1 cellular context compared by ENCODE assay signal in genomic region chr2:222823183-222823915, GRCh38.
TF ChIP-seq lines count a peak whose summit lies in the region.

No MANE protein-coding gene starts in this region.

TF ChIP-seq in H1, 55 proteins besides CTCF, POLR2A, EP300 and RAD21:
- TF ChIP-seq CTBP2 (IDR thresholded peaks at IDR 0.05; ENCODE audit: borderline replicate concordance, insufficient read depth, insufficient read length, low read length) (no peak), E2F6 (IDR thresholded peaks at IDR 0.05) (no peak), RFX5 (IDR thresholded peaks at IDR 0.05; ENCODE audit: borderline replicate concordance, low read depth, low read length) (no peak), TBP (IDR thresholded peaks at IDR 0.05; ENCODE audit: low read depth, low read length) (no peak), SRF (IDR thresholded peaks at IDR 0.05; ENCODE audit: low read depth, low read length) (no peak), ASH2L (IDR thresholded peaks at IDR 0.05; ENCODE audit: low read length) (no peak), GABPA (IDR thresholded peaks at IDR 0.05; ENCODE audit: borderline replicate concordance, insufficient read depth, low read length) (no peak), CBX8 (IDR thresholded peaks at IDR 0.05; ENCODE audit: borderline replicate concordance, low read depth, low read length) (no peak), BCL11A (IDR thresholded peaks at IDR 0.05; ENCODE audit: low read depth in 2 of 2, low read length in 2 of 2) (no peak), TAF1 (IDR thresholded peaks at IDR 0.05; ENCODE audit: low read depth, low read length) (no peak), SIX5 (IDR thresholded peaks at IDR 0.05; ENCODE audit: low read depth, low read length) (no peak), SP1 (IDR thresholded peaks at IDR 0.05; ENCODE audit: low read depth, low read length) (no peak), CHD2 (IDR thresholded peaks at IDR 0.05; ENCODE audit: low read length) (no peak)
- TF ChIP-seq, protein P1, sequence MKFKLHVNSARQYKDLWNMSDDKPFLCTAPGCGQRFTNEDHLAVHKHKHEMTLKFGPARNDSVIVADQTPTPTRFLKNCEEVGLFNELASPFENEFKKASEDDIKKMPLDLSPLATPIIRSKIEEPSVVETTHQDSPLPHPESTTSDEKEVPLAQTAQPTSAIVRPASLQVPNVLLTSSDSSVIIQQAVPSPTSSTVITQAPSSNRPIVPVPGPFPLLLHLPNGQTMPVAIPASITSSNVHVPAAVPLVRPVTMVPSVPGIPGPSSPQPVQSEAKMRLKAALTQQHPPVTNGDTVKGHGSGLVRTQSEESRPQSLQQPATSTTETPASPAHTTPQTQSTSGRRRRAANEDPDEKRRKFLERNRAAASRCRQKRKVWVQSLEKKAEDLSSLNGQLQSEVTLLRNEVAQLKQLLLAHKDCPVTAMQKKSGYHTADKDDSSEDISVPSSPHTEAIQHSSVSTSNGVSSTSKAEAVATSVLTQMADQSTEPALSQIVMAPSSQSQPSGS (IDR thresholded peaks at IDR 0.05; ENCODE audit: low read length) = no peak
- TF ChIP-seq, protein P2, sequence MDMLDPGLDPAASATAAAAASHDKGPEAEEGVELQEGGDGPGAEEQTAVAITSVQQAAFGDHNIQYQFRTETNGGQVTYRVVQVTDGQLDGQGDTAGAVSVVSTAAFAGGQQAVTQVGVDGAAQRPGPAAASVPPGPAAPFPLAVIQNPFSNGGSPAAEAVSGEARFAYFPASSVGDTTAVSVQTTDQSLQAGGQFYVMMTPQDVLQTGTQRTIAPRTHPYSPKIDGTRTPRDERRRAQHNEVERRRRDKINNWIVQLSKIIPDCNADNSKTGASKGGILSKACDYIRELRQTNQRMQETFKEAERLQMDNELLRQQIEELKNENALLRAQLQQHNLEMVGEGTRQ (IDR thresholded peaks at IDR 0.05; ENCODE audit: low read length) = no peak
